Comparison of ENCODE assay signal across 7 cellular contexts in genomic region chr1:224430511-224431113, GRCh38. TPM values are rescaled to one million over a fixed set of nuclear protein-coding genes. Genes with fewer than 3 reads are reported as not detected.
DNase-seq lines count a peak whose midpoint lies in the region; ATAC-seq, FAIRE-seq and TF ChIP-seq lines count a peak whose summit lies in the region.

No MANE protein-coding gene starts in this region.

- peak; percentile 89 for FAIRE-seq in RCC 7860 (lab: Jason Lieb, UNC)

- peak overlapping the region in 1 of 2 donors; percentile 51 for H3K9ac ChIP-seq in colonic mucosa (ENCODE audit: low read depth in 2 of 2, low read length in 2 of 2)

- H3K27ac ChIP-seq in colonic mucosa = peak overlapping the region; percentile 93
- H3K27ac ChIP-seq in muscle layer of duodenum (ENCODE audit: low read length) = peak overlapping the region; percentile 88

- no peaks in the 10 kb centered on the region for H3K27me3 ChIP-seq in colonic mucosa
- no peaks in the 10 kb centered on the region for H3K27me3 ChIP-seq in muscle layer of duodenum (ENCODE audit: low read depth, low read length)

- no peak for ATAC-seq in GM21515 (IDR thresholded peaks at IDR 0.05; ENCODE audit: unreplicated experiment)

- H3K36me3 ChIP-seq in colonic mucosa (no peaks in the 10 kb centered on the region), muscle layer of duodenum (ENCODE audit: control insufficient read depth in 1 of 2, insufficient read depth in 2 of 2, low read length in 2 of 2) (no peaks in the 10 kb centered on the region)

- TF ChIP-seq CTCF in colonic mucosa (IDR thresholded peaks at IDR 0.05) = no peak

- H3K9me3 ChIP-seq in colonic mucosa = no peaks in the 10 kb centered on the region
- H3K9me3 ChIP-seq in muscle layer of duodenum (ENCODE audit: control insufficient read depth in 1 of 2, low read length in 2 of 2) = no peaks in the 10 kb centered on the region

- peak overlapping the region; percentile 0 for H3K4me3 ChIP-seq in colonic mucosa
- peak overlapping the region in 1 of 2 donors; percentile 50 for H3K4me3 ChIP-seq in muscle layer of duodenum (ENCODE audit: low read depth in 1 of 2, low read length in 2 of 2)

- H3K4me1 ChIP-seq in colonic mucosa (peaks cover 4% of the 10 kb centered on the region), muscle layer of duodenum (ENCODE audit: control insufficient read depth in 1 of 2, insufficient read depth in 2 of 2, low read length in 2 of 2) (peaks cover 17 to 44% of the 10 kb centered on the region in 2 donors)

- intact Hi-C loops in colonic mucosa (cut with DNase I) = loop anchor here (5.0 kb wide), 1 partner anchor 73 kb away; the partner anchor contains the start of gene CNIH4

- peak; percentile 52 for DNase-seq in GM04504 (ENCODE audit: low read depth)
- DNase-seq in HCEC 1CT = peak; percentile 78
- DNase-seq in RCC 7860 (ENCODE audit: low spot score) = peak; percentile 40
- peak; percentile 58 for DNase-seq in colonic mucosa
- DNase-seq in nucleus accumbens (lab: John Stamatoyannopoulos, UW) = no peak

RNA-seq across cellular contexts. Expression of gene WDR26, which starts 4.0 kb away (rescaled TPM):
- total RNA-seq in colonic mucosa = 10 to 100 TPM; 53.5 to 78.4 TPM

Comparison
In these comparisons a context has a peak if more than half of its experiments do, and no peak if none do; other contexts are left out.
1. DNase-seq: peak in GM04504 (single experiment), HCEC 1CT (single experiment), RCC 7860 (single experiment) and colonic mucosa (single experiment); none in nucleus accumbens (0 of 56).